Comparison of ENCODE assay signal across 2 cellular contexts in the genomic region with DNA sequence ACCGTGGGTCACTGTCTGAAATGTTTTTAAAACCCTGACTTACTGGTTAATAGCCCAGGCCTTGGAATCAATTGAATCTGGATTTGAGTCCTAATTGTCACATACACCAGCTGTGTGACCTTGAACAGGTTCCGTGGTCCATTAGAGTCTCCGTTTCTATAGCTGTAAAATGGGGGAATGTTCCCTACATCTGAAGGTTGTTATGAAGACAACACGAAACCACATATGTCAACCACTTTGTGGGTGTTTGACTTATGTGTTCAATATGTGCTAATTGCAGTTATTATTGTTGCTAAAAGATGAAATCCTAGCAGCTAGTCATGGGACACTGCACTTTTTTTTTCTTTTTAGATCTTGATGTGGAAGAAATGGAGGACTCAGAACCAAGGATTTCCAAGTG.
TF ChIP-seq lines count a peak whose summit lies in the region.

No MANE protein-coding gene starts in this region.

TF ChIP-seq in SK-N-SH, 30 proteins besides CTCF, POLR2A, EP300 and RAD21 (continued from another document):
- TF ChIP-seq, protein P1, sequence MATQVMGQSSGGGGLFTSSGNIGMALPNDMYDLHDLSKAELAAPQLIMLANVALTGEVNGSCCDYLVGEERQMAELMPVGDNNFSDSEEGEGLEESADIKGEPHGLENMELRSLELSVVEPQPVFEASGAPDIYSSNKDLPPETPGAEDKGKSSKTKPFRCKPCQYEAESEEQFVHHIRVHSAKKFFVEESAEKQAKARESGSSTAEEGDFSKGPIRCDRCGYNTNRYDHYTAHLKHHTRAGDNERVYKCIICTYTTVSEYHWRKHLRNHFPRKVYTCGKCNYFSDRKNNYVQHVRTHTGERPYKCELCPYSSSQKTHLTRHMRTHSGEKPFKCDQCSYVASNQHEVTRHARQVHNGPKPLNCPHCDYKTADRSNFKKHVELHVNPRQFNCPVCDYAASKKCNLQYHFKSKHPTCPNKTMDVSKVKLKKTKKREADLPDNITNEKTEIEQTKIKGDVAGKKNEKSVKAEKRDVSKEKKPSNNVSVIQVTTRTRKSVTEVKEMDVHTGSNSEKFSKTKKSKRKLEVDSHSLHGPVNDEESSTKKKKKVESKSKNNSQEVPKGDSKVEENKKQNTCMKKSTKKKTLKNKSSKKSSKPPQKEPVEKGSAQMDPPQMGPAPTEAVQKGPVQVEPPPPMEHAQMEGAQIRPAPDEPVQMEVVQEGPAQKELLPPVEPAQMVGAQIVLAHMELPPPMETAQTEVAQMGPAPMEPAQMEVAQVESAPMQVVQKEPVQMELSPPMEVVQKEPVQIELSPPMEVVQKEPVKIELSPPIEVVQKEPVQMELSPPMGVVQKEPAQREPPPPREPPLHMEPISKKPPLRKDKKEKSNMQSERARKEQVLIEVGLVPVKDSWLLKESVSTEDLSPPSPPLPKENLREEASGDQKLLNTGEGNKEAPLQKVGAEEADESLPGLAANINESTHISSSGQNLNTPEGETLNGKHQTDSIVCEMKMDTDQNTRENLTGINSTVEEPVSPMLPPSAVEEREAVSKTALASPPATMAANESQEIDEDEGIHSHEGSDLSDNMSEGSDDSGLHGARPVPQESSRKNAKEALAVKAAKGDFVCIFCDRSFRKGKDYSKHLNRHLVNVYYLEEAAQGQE (IDR thresholded peaks at IDR 0.05; ENCODE audit: low read depth, low read length): no peak
- TF ChIP-seq IRF3 (IDR thresholded peaks at IDR 0.05; ENCODE audit: low read depth, low read length) (no peak), SIN3A (IDR thresholded peaks at IDR 0.05; ENCODE audit: borderline replicate concordance, low read depth, low read length) (no peak), FOXM1 (IDR thresholded peaks at IDR 0.05; ENCODE audit: low read depth) (no peak), ZBTB33 (IDR thresholded peaks at IDR 0.05; ENCODE audit: borderline replicate concordance, low read depth) (no peak), RFX5 (IDR thresholded peaks at IDR 0.05; ENCODE audit: low read length) (no peak), GATA2 (CRISPR knock-in tag; IDR thresholded peaks at IDR 0.05) (no peak), TEAD4 (IDR thresholded peaks at IDR 0.05; ENCODE audit: borderline replicate concordance, insufficient read depth) (no peak)

TF ChIP-seq in SK-N-SH treated with all-trans-retinoic acid at 6 μM for 48 hours, 23 proteins besides CTCF, POLR2A, EP300 and RAD21 (continued from another document):
- TF ChIP-seq, protein P2, sequence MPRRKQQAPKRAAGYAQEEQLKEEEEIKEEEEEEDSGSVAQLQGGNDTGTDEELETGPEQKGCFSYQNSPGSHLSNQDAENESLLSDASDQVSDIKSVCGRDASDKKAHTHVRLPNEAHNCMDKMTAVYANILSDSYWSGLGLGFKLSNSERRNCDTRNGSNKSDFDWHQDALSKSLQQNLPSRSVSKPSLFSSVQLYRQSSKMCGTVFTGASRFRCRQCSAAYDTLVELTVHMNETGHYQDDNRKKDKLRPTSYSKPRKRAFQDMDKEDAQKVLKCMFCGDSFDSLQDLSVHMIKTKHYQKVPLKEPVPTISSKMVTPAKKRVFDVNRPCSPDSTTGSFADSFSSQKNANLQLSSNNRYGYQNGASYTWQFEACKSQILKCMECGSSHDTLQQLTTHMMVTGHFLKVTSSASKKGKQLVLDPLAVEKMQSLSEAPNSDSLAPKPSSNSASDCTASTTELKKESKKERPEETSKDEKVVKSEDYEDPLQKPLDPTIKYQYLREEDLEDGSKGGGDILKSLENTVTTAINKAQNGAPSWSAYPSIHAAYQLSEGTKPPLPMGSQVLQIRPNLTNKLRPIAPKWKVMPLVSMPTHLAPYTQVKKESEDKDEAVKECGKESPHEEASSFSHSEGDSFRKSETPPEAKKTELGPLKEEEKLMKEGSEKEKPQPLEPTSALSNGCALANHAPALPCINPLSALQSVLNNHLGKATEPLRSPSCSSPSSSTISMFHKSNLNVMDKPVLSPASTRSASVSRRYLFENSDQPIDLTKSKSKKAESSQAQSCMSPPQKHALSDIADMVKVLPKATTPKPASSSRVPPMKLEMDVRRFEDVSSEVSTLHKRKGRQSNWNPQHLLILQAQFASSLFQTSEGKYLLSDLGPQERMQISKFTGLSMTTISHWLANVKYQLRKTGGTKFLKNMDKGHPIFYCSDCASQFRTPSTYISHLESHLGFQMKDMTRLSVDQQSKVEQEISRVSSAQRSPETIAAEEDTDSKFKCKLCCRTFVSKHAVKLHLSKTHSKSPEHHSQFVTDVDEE (CRISPR knock-in tag; IDR thresholded peaks at IDR 0.05): no peak
- no peak for TF ChIP-seq ZFP30 (CRISPR knock-in tag; IDR thresholded peaks at IDR 0.05)
